15 cellular contexts compared by ENCODE assay signal in the genomic region with DNA sequence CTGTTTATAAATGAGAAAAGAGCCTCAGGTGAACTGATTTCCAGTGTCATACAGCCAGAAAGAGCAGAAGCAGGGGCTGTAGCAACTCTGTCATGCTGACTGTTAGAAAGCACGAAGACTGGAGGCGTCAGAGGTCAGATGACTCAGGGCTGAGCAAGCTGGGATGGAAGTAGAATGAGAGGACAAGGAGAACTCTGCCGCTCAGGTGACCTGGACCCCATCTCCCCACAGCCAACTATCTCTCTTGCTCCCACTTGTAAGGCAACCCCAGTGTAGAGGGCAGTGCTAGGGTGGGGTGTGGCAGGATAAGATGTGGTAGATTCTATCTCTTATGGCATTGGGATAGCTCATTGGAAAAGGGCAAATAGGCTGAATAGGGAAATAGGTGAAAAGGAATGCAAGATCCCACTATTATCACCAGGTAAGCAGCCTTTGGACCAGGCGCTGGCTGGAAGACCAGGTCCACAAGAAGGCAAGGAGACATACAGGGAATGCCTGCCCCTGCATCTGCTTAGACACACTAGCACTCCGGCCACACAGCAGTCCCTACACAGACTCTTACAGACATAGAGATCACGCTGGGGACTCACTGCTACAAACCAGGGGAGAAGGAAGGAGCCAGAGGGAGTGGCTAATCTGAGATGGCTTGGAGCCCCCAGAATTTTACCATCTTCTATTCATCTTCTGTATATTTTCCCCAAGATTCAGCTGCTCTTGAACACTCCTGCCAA. TPM values are rescaled to one million over a fixed set of nuclear protein-coding genes. Genes with fewer than 3 reads are reported as not detected.
DNase-seq lines count a peak whose midpoint lies in the region; ATAC-seq, FAIRE-seq and TF ChIP-seq lines count a peak whose summit lies in the region.
"Had no signal": no experiment of that assay in that cellular context is flagged by ENCODE, and none has a peak within 500 bp of the region (broad histone marks: within the 10 kb centered on the region; RNA-seq: fewer than 3 reads in every experiment).

No MANE protein-coding gene starts in this region.

- H3K9me1 ChIP-seq in K562 (ENCODE audit: control insufficient read depth, insufficient read depth, low read length) = no peaks in the 10 kb centered on the region

- peak; percentile 45 for DNase-seq in AG08395 (ENCODE audit: low spot score)
- peak; percentile 84 for DNase-seq in M059J (ENCODE audit: low read depth)
- peak in 3 of 4 experiments; percentile 10 to 79 (median 57) for DNase-seq in K562 (ENCODE audit: extremely low read depth in 1 of 4, low spot score in 3 of 4)
- DNase-seq in iris pigment epithelial cell (ENCODE audit: low read depth) = peak; percentile 90
- no peak for DNase-seq in prostate gland (ENCODE audit: low spot score)
- DNase-seq in suprapubic skin (ENCODE audit: low spot score in 2 of 2) = no peak
- DNase-seq in ecto neural progenitor cell (ENCODE audit: low spot score) = no peak
- DNase-seq: activated effector memory CD4-positive, alpha-beta T cell treated with Interleukin-2 at 50 U/mL for 16 hours; AML-193; naive thymus-derived CD8-positive, alpha-beta T cell; NCI-H2171 treated with DMSO at 0.1 percent for 48 hours; Right ventricle myocardium superior; stimulated activated CD4-positive, alpha-beta T cell treated with anti-CD3 and anti-CD28 coated beads, Interleukin-15, amount 100 ng/mL, for 24 hours had no signal

- in situ Hi-C loops in K562 (cut with MboI) = no loop called here

- peaks cover 6 to 13% of the 10 kb centered on the region in 2 experiments; a peak in 3 of 5 replicates for H3K4me1 ChIP-seq in K562 (replicated peaks in 1 of 2; ENCODE audit: control insufficient read depth in 2 of 2, insufficient read depth in 2 of 2, low read length in 2 of 2)
- H3K4me1 ChIP-seq in prostate gland (replicated peaks) = no peaks in the 10 kb centered on the region
- H3K4me1 ChIP-seq in suprapubic skin = no peaks in the 10 kb centered on the region

- H2AFZ ChIP-seq in K562 (ENCODE audit: low read depth, low read length) = peak overlapping the region; percentile 61

- no peak; a peak in 1 of 4 replicates for TF ChIP-seq RAD21 in K562 (CRISPR knock-in tag; conservative IDR thresholded peaks at IDR 0.05 in 1 of 2, IDR thresholded peaks at IDR 0.05 in 1 of 2)

- H3K36me3 ChIP-seq in K562 (ENCODE audit: control insufficient read depth, insufficient read depth, low read length) (no peaks in the 10 kb centered on the region), prostate gland (no peaks in the 10 kb centered on the region), suprapubic skin (no peaks in the 10 kb centered on the region)

- CTCF ChIA-PET in K562 (lab: Yijun Ruan, JAX; ENCODE audit: low intra/inter-chr PET ratio) = interaction anchor here (0.5 kb wide), 1 partner anchor 1633 kb away, joined by 3 read pairs; no protein-coding TSS in a partner anchor

- POLR2A ChIA-PET in K562 (lab: Yijun Ruan, JAX) = interaction anchor here (0.7 kb wide), 2 partner anchors 65 to 1176 kb away, joined by 3 read pairs; no protein-coding TSS in a partner anchor

- ATAC-seq in K562 (peak; percentile 88), HG03460 (IDR thresholded peaks at IDR 0.05; ENCODE audit: unreplicated experiment) (no peak)
- ATAC-seq: naive thymus-derived CD8-positive, alpha-beta T cell had no signal

- TF ChIP-seq EP300 in K562 (IDR thresholded peaks at IDR 0.05; ENCODE audit: low read length) (no peak; the same call in 1 of the 2 replicates), suprapubic skin (IDR thresholded peaks at IDR 0.05) (no peak)

- H3K79me2 ChIP-seq in K562 (ENCODE audit: control insufficient read depth, insufficient read depth, low read length) = no peaks in the 10 kb centered on the region

- intact Hi-C loops in K562 (cut with micrococcal nuclease) (no loop called here), prostate gland (cut with DNase I) (no loop called here)

- H3K27ac ChIP-seq in K562 (ENCODE audit: extremely low read depth, low read depth, low read length) = peak overlapping the region; percentile 45; the same call in 1 of the 3 replicates
- no peak overlapping the region for H3K27ac ChIP-seq in prostate gland
- no peak overlapping the region for H3K27ac ChIP-seq in suprapubic skin

- TF ChIP-seq POLR2A in K562 (conservative IDR thresholded peaks at IDR 0.05) (no peak), prostate gland (IDR thresholded peaks at IDR 0.05) (no peak), suprapubic skin (IDR thresholded peaks at IDR 0.05) (no peak)

- no peak for TF ChIP-seq CTCF in K562 (IDR thresholded peaks at IDR 0.05 in 2 of 3, conservative IDR thresholded peaks at IDR 0.05 in 1 of 3; ENCODE audit: insufficient read depth in 2 of 3, low read depth in 1 of 3, low read length in 3 of 3)
- TF ChIP-seq CTCF in prostate gland (IDR thresholded peaks at IDR 0.05) = no peak
- no peak for TF ChIP-seq CTCF in suprapubic skin (IDR thresholded peaks at IDR 0.05)

- H3K9ac ChIP-seq in K562 (ENCODE audit: insufficient read depth in 1 of 2, low read depth in 2 of 2, low read length in 2 of 2) = peak overlapping the region; percentile 8 to 40; a peak in 2 of 4 replicates

- H4K20me1 ChIP-seq in K562 (replicated peaks; ENCODE audit: control insufficient read depth, insufficient read depth, low read length) = no peaks in the 10 kb centered on the region

- H3K9me3 ChIP-seq in K562 (replicated peaks; ENCODE audit: control insufficient read depth, insufficient read depth, low read depth, low read length) = no peaks in the 10 kb centered on the region
- no peaks in the 10 kb centered on the region for H3K9me3 ChIP-seq in prostate gland
- no peaks in the 10 kb centered on the region for H3K9me3 ChIP-seq in suprapubic skin

- no TSS peak for BruUV-seq in K562 (replicated peaks; lab: Mats Ljungman, UMichigan)

- peak; percentile 85 for FAIRE-seq in K562 (lab: Jason Lieb, UNC)

- WGBS in K562 (ENCODE audit: insufficient coverage, low coverage, missing lambda C conversion rate) = 20% methylated on average over 6 of the region's 6 CpGs
- whole genome bisulfite sequencing in prostate gland = 89% methylated on average over 6 of the region's 6 CpGs
- 85% methylated on average over 6 of the region's 6 CpGs for WGBS in suprapubic skin

- H3K27me3 ChIP-seq in K562 (ENCODE audit: control insufficient read depth in 2 of 2, insufficient read depth in 2 of 2, low read length in 2 of 2) (no peaks in the 10 kb centered on the region), prostate gland (replicated peaks; ENCODE audit: insufficient read depth) (no peaks in the 10 kb centered on the region), suprapubic skin (no peaks in the 10 kb centered on the region)

- H3K4me3 ChIP-seq in K562 = no peak overlapping the region
- no peak overlapping the region for H3K4me3 ChIP-seq in prostate gland
- H3K4me3 ChIP-seq in suprapubic skin = no peak overlapping the region

- H3K4me2 ChIP-seq in K562 (ENCODE audit: insufficient read depth, low read length) = peak overlapping the region; percentile 63

TF ChIP-seq in K562, 482 proteins besides CTCF, POLR2A, EP300 and RAD21 (continues in another document):
- no peak for TF ChIP-seq JUNB (CRISPR knock-in tag; conservative IDR thresholded peaks at IDR 0.05)
- no peak for TF ChIP-seq MXI1 (IDR thresholded peaks at IDR 0.05; ENCODE audit: low read depth, low read length)
- peak; percentile 28; the same call in 1 of the 2 replicates for TF ChIP-seq SOX6 (IDR thresholded peaks at IDR 0.05)

RNA-seq across cellular contexts. Expression of a gene that starts 21.2 kb away (rescaled TPM):
- total RNA-seq in M059J (2014; rRNA removed; shearing (Covaris generic)) = 20.9 and 37.7 TPM in 2 replicates
- not detected in 2 replicates for total RNA-seq in K562 (2011; cell fraction: chromatin; rRNA removed; ENCODE audit: low replicate concordance)
- total RNA-seq in K562 (2011; cell fraction: nucleolus; rRNA removed) = not detected in 2 replicates
- total RNA-seq in K562 (2011; cell fraction: nucleoplasm; rRNA removed) = not detected in 2 replicates
- total RNA-seq in K562 (2014; rRNA removed) = not detected in 2 replicates
- not detected in 2 replicates for total RNA-seq in K562 (2014; rRNA removed; fragmentation: Illumina TruSeq; extraction: Trizol)
- total RNA-seq in K562 (2015; rRNA removed; fragmentation: Illumina TruSeq; extraction: Trizol) = not detected in 2 replicates
- 0.09 and 0.34 TPM in 2 replicates for total RNA-seq in K562 (2021)
- not detected in 2 replicates for polyA plus RNA-seq in K562 (2011; rRNA removed)
- polyA plus RNA-seq in K562 (2011; cell fraction: cytosol; rRNA removed) = 0.03 TPM in 1 of 2 replicates, not detected in the other
- polyA plus RNA-seq in K562 (2011; cell fraction: nucleus; rRNA removed) = not detected in 2 replicates
- 0.04 and 0.12 TPM in 2 replicates for polyA plus RNA-seq in K562 (2012)
- polyA plus RNA-seq in K562 (2014; fragmentation: Illumina TruSeq; extraction: Trizol) = not detected in 2 replicates
- polyA plus RNA-seq in K562 (2014; fragmentation: Nextera tagmentation; extraction: Ambion mirVana) = under 1 TPM in 1 of 2 experiments, not detected in 1; 0.06 TPM
- not detected in 2 replicates for polyA plus RNA-seq in K562 (2014; rRNA removed)
- polyA minus RNA-seq in K562 (2011; rRNA and poly(A)+ RNA removed) = not detected in 2 replicates
- polyA minus RNA-seq in K562 (2011; cell fraction: cytosol; rRNA and poly(A)+ RNA removed) = 2.4 TPM in 1 of 2 replicates, not detected in the other
- not detected in 2 replicates for polyA minus RNA-seq in K562 (2011; cell fraction: nucleus; rRNA and poly(A)+ RNA removed)
- 1 to 10 TPM; 2.8 to 9.1 TPM for total RNA-seq in prostate gland
- 10 to 100 TPM in 2 of 4 donors, 1 to 10 TPM in 2; 4.9 to 20.2 (median 9.8) TPM for total RNA-seq in suprapubic skin
- total RNA-seq: G401; naive thymus-derived CD8-positive, alpha-beta T cell had no signal
- polyA plus RNA-seq: naive thymus-derived CD8-positive, alpha-beta T cell had no signal

RNA-seq across cellular contexts. Expression of a gene that starts 30.1 kb away (rescaled TPM):
- not detected in 2 replicates for total RNA-seq in M059J (2014; rRNA removed; shearing (Covaris generic))
- 0.23 and 0.95 TPM in 2 replicates for total RNA-seq in K562 (2011; cell fraction: chromatin; rRNA removed; ENCODE audit: low replicate concordance)
- 0.17 and 0.79 TPM in 2 replicates for total RNA-seq in K562 (2011; cell fraction: nucleolus; rRNA removed)
- 0.44 and 0.92 TPM in 2 replicates for total RNA-seq in K562 (2011; cell fraction: nucleoplasm; rRNA removed)
- 0.08 and 0.50 TPM in 2 replicates for total RNA-seq in K562 (2014; rRNA removed)
- total RNA-seq in K562 (2014; rRNA removed; fragmentation: Illumina TruSeq; extraction: Trizol) = 0.45 and 0.47 TPM in 2 replicates
- 0.26 and 0.62 TPM in 2 replicates for total RNA-seq in K562 (2015; rRNA removed; fragmentation: Illumina TruSeq; extraction: Trizol)
- 0.16 and 0.25 TPM in 2 replicates for total RNA-seq in K562 (2021)
- polyA plus RNA-seq in K562 (2011; rRNA removed) = 0.31 and 0.45 TPM in 2 replicates
- polyA plus RNA-seq in K562 (2011; cell fraction: cytosol; rRNA removed) = 0.12 and 0.21 TPM in 2 replicates
- 0.28 and 0.63 TPM in 2 replicates for polyA plus RNA-seq in K562 (2011; cell fraction: nucleus; rRNA removed)
- 0.08 and 0.39 TPM in 2 replicates for polyA plus RNA-seq in K562 (2012)
- 0.22 and 0.31 TPM in 2 replicates for polyA plus RNA-seq in K562 (2014; fragmentation: Illumina TruSeq; extraction: Trizol)
- under 1 TPM; 0.35 to 0.39 TPM for polyA plus RNA-seq in K562 (2014; fragmentation: Nextera tagmentation; extraction: Ambion mirVana)
- 0.13 and 0.21 TPM in 2 replicates for polyA plus RNA-seq in K562 (2014; rRNA removed)
- 0.42 and 0.60 TPM in 2 replicates for polyA minus RNA-seq in K562 (2011; rRNA and poly(A)+ RNA removed)
- not detected in 2 replicates for polyA minus RNA-seq in K562 (2011; cell fraction: cytosol; rRNA and poly(A)+ RNA removed)
- 0.27 and 0.44 TPM in 2 replicates for polyA minus RNA-seq in K562 (2011; cell fraction: nucleus; rRNA and poly(A)+ RNA removed)
- total RNA-seq in prostate gland = 1 to 10 TPM in 1 of 2 donors, not detected in 1; 1.7 TPM
- total RNA-seq in suprapubic skin = 1 to 10 TPM in 3 of 4 donors, not detected in 1; 1.0 to 2.0 (median 1.4) TPM
- total RNA-seq: Right ventricle myocardium superior had no signal
- polyA plus RNA-seq: naive thymus-derived CD8-positive, alpha-beta T cell had no signal

Comparison
In these comparisons a context has a peak if more than half of its experiments do, and no peak if none do; other contexts are left out.
1. DNase-seq: peak in AG08395 (single experiment), M059J (single experiment), K562 (3 of 4) and iris pigment epithelial cell (single experiment); none in prostate gland (single experiment), suprapubic skin (0 of 2) and ecto neural progenitor cell (single experiment).